In genomic region chr22:50175191-50175461, GRCh38 we compare ENCODE assay signal across 21 cellular contexts. TPM values are rescaled to one million over a fixed set of nuclear protein-coding genes. Genes with fewer than 3 reads are reported as not detected.
A peak's percentile ranks its signal among the peaks of the same experiment; 100 is the strongest.
DNase-seq lines count a peak whose midpoint lies in the region; ATAC-seq and TF ChIP-seq lines count a peak whose summit lies in the region.
"Had no signal": no experiment of that assay in that cellular context is flagged by ENCODE, and none has a peak within 500 bp of the region (broad histone marks: within the 10 kb centered on the region; RNA-seq: fewer than 3 reads in every experiment).

No MANE protein-coding gene starts in this region.

- H3K18ac ChIP-seq in neuronal stem cell (ENCODE audit: low read length), result peak overlapping the region; percentile 38

- H3K4me1 ChIP-seq in cardiac muscle cell (ENCODE audit: low read depth) (peaks cover 24% of the 10 kb centered on the region), right atrium auricular region (peaks cover 0 to 19% of the 10 kb centered on the region in 2 donors), neuronal stem cell (ENCODE audit: control insufficient read depth in 2 of 2, insufficient read depth in 1 of 2, low read depth in 1 of 2, low read length in 2 of 2) (peaks cover 2 to 5% of the 10 kb centered on the region in 2 donors), stomach (peaks cover 5 to 14% (median 9%) of the 10 kb centered on the region in 4 donors)
- H3K4me1 ChIP-seq in CD4-positive, alpha-beta memory T cell (ENCODE audit: insufficient read depth, low read length), result no peaks in the 10 kb centered on the region

- TF ChIP-seq EP300 in stomach (IDR thresholded peaks at IDR 0.05), result no peak

- no peaks in the 10 kb centered on the region for H3K9me3 ChIP-seq in cardiac muscle cell (ENCODE audit: low read depth)
- H3K9me3 ChIP-seq in right atrium auricular region, result no peaks in the 10 kb centered on the region
- peaks cover 0 to 6% of the 10 kb centered on the region in 2 donors for H3K9me3 ChIP-seq in neuronal stem cell (replicated peaks in 1 of 2; ENCODE audit: control insufficient read depth in 2 of 2, insufficient read depth in 1 of 2, low read depth in 1 of 2, low read length in 2 of 2)
- no peaks in the 10 kb centered on the region for H3K9me3 ChIP-seq in CD4-positive, alpha-beta memory T cell (ENCODE audit: control insufficient read depth in 1 of 2, low read length in 2 of 2)
- H3K9me3 ChIP-seq in stomach, result no peaks in the 10 kb centered on the region
- H3K9me3 ChIP-seq: BLaER1 treated with 17β-estradiol and CSF1 and Interleukin-3, amounts not matched to agents 10 nM and 100 nM had no signal

- no peaks in the 10 kb centered on the region for H3K36me3 Mint-ChIP-seq in activated T-cell treated with anti-CD3 and anti-CD28 coated beads, Interleukin-2, amount 50 U/mL, for 4 hours (ENCODE audit: insufficient read depth)
- H3K36me3 Mint-ChIP-seq in activated T-cell treated with anti-CD3 and anti-CD28 coated beads, Interleukin-2, amount 50 U/mL, for 24 hours (ENCODE audit: low read depth), result no peaks in the 10 kb centered on the region
- no peaks in the 10 kb centered on the region for H3K36me3 Mint-ChIP-seq in CD4-positive, alpha-beta memory T cell

- H2AK5ac ChIP-seq in neuronal stem cell (ENCODE audit: low read depth, low read length), result peak overlapping the region; percentile 56

- H3K27ac ChIP-seq in cardiac muscle cell (peak overlapping the region; percentile 86), right atrium auricular region (no peak overlapping the region), neuronal stem cell (replicated peaks; ENCODE audit: low read length) (no peak overlapping the region), stomach (no peak overlapping the region)
- no peak overlapping the region for H3K27ac ChIP-seq in CD4-positive, alpha-beta memory T cell (ENCODE audit: low read depth, low read length)
- H3K27ac ChIP-seq: 22Rv1; BLaER1 treated with 17β-estradiol and CSF1 and Interleukin-3, amounts not matched to agents 10 nM and 100 nM had no signal

- H3K4ac ChIP-seq in neuronal stem cell (ENCODE audit: low read length), result no peak overlapping the region

- ATAC-seq in activated T-cell treated with anti-CD3 and anti-CD28 coated beads, Interleukin-2, amount 50 U/mL, for 4 hours, result no peak

- H4K91ac ChIP-seq in neuronal stem cell (ENCODE audit: low read depth, low read length, poor library complexity), result no peak overlapping the region

- no peak overlapping the region for H3K27ac Mint-ChIP-seq in activated T-cell treated with anti-CD3 and anti-CD28 coated beads, Interleukin-2, amount 50 U/mL, for 24 hours
- no peak overlapping the region for H3K27ac Mint-ChIP-seq in CD4-positive, alpha-beta memory T cell
- H3K27ac Mint-ChIP-seq: B cell; CD14-positive monocyte; CD4-positive, alpha-beta T cell had no signal

- H3K27me3 ChIP-seq in cardiac muscle cell, result no peaks in the 10 kb centered on the region
- H3K27me3 ChIP-seq in right atrium auricular region, result no peaks in the 10 kb centered on the region
- peaks cover 0 to 45% (median 13%) of the 10 kb centered on the region in 3 experiments for H3K27me3 ChIP-seq in neuronal stem cell (ENCODE audit: control insufficient read depth in 3 of 3, insufficient read depth in 3 of 3, low read depth in 1 of 3, low read length in 3 of 3)
- no peaks in the 10 kb centered on the region for H3K27me3 ChIP-seq in CD4-positive, alpha-beta memory T cell (ENCODE audit: insufficient read depth, low read length)
- peaks cover 12 to 96% (median 20%) of the 10 kb centered on the region in 3 donors for H3K27me3 ChIP-seq in stomach

- H4K8ac ChIP-seq in neuronal stem cell (ENCODE audit: low read depth, low read length), result no peak overlapping the region

- H3K23ac ChIP-seq in neuronal stem cell (ENCODE audit: low read depth, low read length, poor library complexity), result no peak overlapping the region

- intact Hi-C loops in CD4-positive, alpha-beta memory T cell (cut with micrococcal nuclease), result no loop called here
- intact Hi-C loops in stomach (cut with DNase I; ENCODE audit: low total_unique reads), result no loop called here

- no peak for TF ChIP-seq POLR2A in stomach (IDR thresholded peaks at IDR 0.05)

- POLR2A ChIA-PET in CD4-positive, alpha-beta memory T cell (lab: Charles Lee; ENCODE audit: partially characterized antibody), result no interaction called here

- H3K36me3 ChIP-seq in cardiac muscle cell (peaks cover 3% of the 10 kb centered on the region), right atrium auricular region (no peaks in the 10 kb centered on the region), neuronal stem cell (replicated peaks in 1 of 2; ENCODE audit: control insufficient read depth in 2 of 2, insufficient read depth in 2 of 2, low read length in 2 of 2) (no peaks in the 10 kb centered on the region), stomach (no peaks in the 10 kb centered on the region)
- no peaks in the 10 kb centered on the region for H3K36me3 ChIP-seq in CD4-positive, alpha-beta memory T cell (ENCODE audit: insufficient read depth, low read length)
- H3K36me3 ChIP-seq: BLaER1 treated with 17β-estradiol and CSF1 and Interleukin-3, amounts not matched to agents 10 nM and 100 nM had no signal

- no peak overlapping the region for H2AFZ ChIP-seq in neuronal stem cell (ENCODE audit: low read length)

- H3K4me2 ChIP-seq in neuronal stem cell (ENCODE audit: insufficient read depth, low read length, poor library complexity, severe bottlenecking), result no peak overlapping the region

- peaks cover 4% of the 10 kb centered on the region for H3K79me1 ChIP-seq in neuronal stem cell (ENCODE audit: low read depth, low read length)

- no peak overlapping the region for H2BK5ac ChIP-seq in neuronal stem cell (ENCODE audit: low read length)

- no peak overlapping the region for H2BK12ac ChIP-seq in neuronal stem cell (ENCODE audit: low read length)

- H3K4me3 Mint-ChIP-seq in activated T-cell treated with anti-CD3 and anti-CD28 coated beads, Interleukin-2, amount 50 U/mL, for 4 hours, result no peak overlapping the region
- no peak overlapping the region for H3K4me3 Mint-ChIP-seq in activated T-cell treated with anti-CD3 and anti-CD28 coated beads, Interleukin-2, amount 50 U/mL, for 24 hours
- H3K4me3 Mint-ChIP-seq in CD4-positive, alpha-beta memory T cell, result no peak overlapping the region
- H3K4me3 Mint-ChIP-seq: B cell; CD4-positive, alpha-beta T cell had no signal

- H2BK120ac ChIP-seq in neuronal stem cell (ENCODE audit: low read depth, low read length), result no peak overlapping the region

- peaks cover 4% of the 10 kb centered on the region for H3K4me1 Mint-ChIP-seq in activated T-cell treated with anti-CD3 and anti-CD28 coated beads, Interleukin-2, amount 50 U/mL, for 4 hours (ENCODE audit: low read depth)
- peaks cover 7% of the 10 kb centered on the region for H3K4me1 Mint-ChIP-seq in activated T-cell treated with anti-CD3 and anti-CD28 coated beads, Interleukin-2, amount 50 U/mL, for 24 hours (ENCODE audit: low read depth)
- peaks cover 0 to 5% (median 3%) of the 10 kb centered on the region in 4 donors for H3K4me1 Mint-ChIP-seq in CD4-positive, alpha-beta memory T cell

- H3K9me3 Mint-ChIP-seq in activated T-cell treated with anti-CD3 and anti-CD28 coated beads, Interleukin-2, amount 50 U/mL, for 4 hours, result no peaks in the 10 kb centered on the region
- H3K9me3 Mint-ChIP-seq in activated T-cell treated with anti-CD3 and anti-CD28 coated beads, Interleukin-2, amount 50 U/mL, for 24 hours, result no peaks in the 10 kb centered on the region
- H3K9me3 Mint-ChIP-seq in CD4-positive, alpha-beta memory T cell, result no peaks in the 10 kb centered on the region
- H3K9me3 Mint-ChIP-seq: CD4-positive, alpha-beta T cell had no signal

- H2BK15ac ChIP-seq in neuronal stem cell (ENCODE audit: low read length), result no peak overlapping the region

- no CpG with 5 or more reads among the region's 6 CpGs for WGBS in neuronal stem cell (ENCODE audit: extremely low coverage in 2 of 2, insufficient read length in 2 of 2, insufficient replicate concordance in 1 of 2), 2 donors
- 87 to 92% (median 88%) methylated on average over 5 to 6 of the region's 6 CpGs for WGBS in stomach, 5 donors

- H3K4me3 ChIP-seq in cardiac muscle cell, result no peak overlapping the region
- no peak overlapping the region for H3K4me3 ChIP-seq in right atrium auricular region
- H3K4me3 ChIP-seq in neuronal stem cell (ENCODE audit: low read length in 2 of 2), result no peak overlapping the region
- H3K4me3 ChIP-seq in CD4-positive, alpha-beta memory T cell (ENCODE audit: low read length in 2 of 2), result no peak overlapping the region
- H3K4me3 ChIP-seq in stomach, result no peak overlapping the region
- H3K4me3 ChIP-seq: BLaER1 treated with 17β-estradiol and CSF1 and Interleukin-3, amounts not matched to agents 10 nM and 100 nM had no signal

- no peak overlapping the region for H3K9ac ChIP-seq in neuronal stem cell (ENCODE audit: low read depth, low read length, poor library complexity)
- H3K9ac ChIP-seq: BLaER1 treated with 17β-estradiol and CSF1 and Interleukin-3, amounts not matched to agents 10 nM and 100 nM had no signal

- peaks cover 21% of the 10 kb centered on the region for H3K27me3 Mint-ChIP-seq in activated T-cell treated with anti-CD3 and anti-CD28 coated beads, Interleukin-2, amount 50 U/mL, for 4 hours (ENCODE audit: low read depth)
- H3K27me3 Mint-ChIP-seq in activated T-cell treated with anti-CD3 and anti-CD28 coated beads, Interleukin-2, amount 50 U/mL, for 24 hours, result peaks cover 43% of the 10 kb centered on the region
- peaks cover 12 to 14% of the 10 kb centered on the region in 2 donors for H3K27me3 Mint-ChIP-seq in CD4-positive, alpha-beta memory T cell

- CTCF ChIA-PET in CD4-positive, alpha-beta memory T cell (lab: Charles Lee; ENCODE audit: partially characterized antibody), result no interaction called here

- DNase-seq in activated T-cell treated with anti-CD3 and anti-CD28 coated beads, Interleukin-2, amount 50 U/mL, for 4 hours, result peak; percentile 1
- no peak for DNase-seq in activated T-cell treated with anti-CD3 and anti-CD28 coated beads, Interleukin-2, amount 50 U/mL, for 24 hours
- no peak for DNase-seq in cardiac muscle cell (ENCODE audit: low read depth in 1 of 2, low spot score in 1 of 2)
- DNase-seq in right atrium auricular region (ENCODE audit: low spot score), result no peak
- no peak for DNase-seq in neuronal stem cell (ENCODE audit: low spot score)
- DNase-seq in NCI-H82 treated with DMSO at 0.1 percent for 48 hours (lab: John Stamatoyannopoulos, UW; ENCODE audit: unreplicated experiment), result no peak
- DNase-seq in CD4-positive, alpha-beta memory T cell, result no peak
- DNase-seq in stomach, result no peak
- DNase-seq: Calu3, COR-L47, DMS53, DMS79 treated with DMSO at 0.1 percent for 48 hours, GF-D8, GOT3, H7, HCEC 1CT had no signal

- H3K14ac ChIP-seq in neuronal stem cell (ENCODE audit: low read length), result peak overlapping the region; percentile 89

- TF ChIP-seq CTCF in cardiac muscle cell (IDR thresholded peaks at IDR 0.05; ENCODE audit: low read depth, low read length) (no peak), right atrium auricular region (IDR thresholded peaks at IDR 0.05) (no peak), stomach (IDR thresholded peaks at IDR 0.05) (no peak)

RNA-seq across cellular contexts. Expression of gene PANX2, which starts 4.6 kb away (rescaled TPM):
- total RNA-seq in activated T-cell treated with anti-CD3 and anti-CD28 coated beads, Interleukin-2, amount 50 U/mL, for 4 hours, result 1 to 10 TPM; 1.1 to 2.9 (median 1.4) TPM
- total RNA-seq in cardiac muscle cell (22.1 and 30.9 TPM in 2 replicates), right atrium auricular region (1 to 10 TPM in 1 of 2 donors, under 1 TPM in 1; 0.67 to 1.7 TPM), stomach (1 to 10 TPM in 2 of 5 donors, under 1 TPM in 1, not detected in 2; 0.29 to 1.8 (median 1.6) TPM)
- polyA plus RNA-seq in cardiac muscle cell (6.9 and 9.5 TPM in 2 replicates), stomach (1 to 10 TPM in 1 of 3 donors, under 1 TPM in 1, not detected in 1; 0.25 to 1.1 TPM)
- 3.0 TPM for polyA plus RNA-seq in neuronal stem cell (2013, experiment 1 of 2)
- polyA plus RNA-seq in neuronal stem cell (2013, experiment 2 of 2), result 3.1 TPM
- total RNA-seq in CD4-positive, alpha-beta memory T cell, result not detected
- polyA plus RNA-seq in CD4-positive, alpha-beta memory T cell, result not detected

RNA-seq across cellular contexts. Expression of gene TRABD, which starts 10.6 kb away (rescaled TPM):
- 10 to 100 TPM; 91.3 to 95.0 (median 93.4) TPM for total RNA-seq in activated T-cell treated with anti-CD3 and anti-CD28 coated beads, Interleukin-2, amount 50 U/mL, for 4 hours
- total RNA-seq in cardiac muscle cell (38.3 and 50.7 TPM in 2 replicates), right atrium auricular region (10 to 100 TPM; 12.3 to 20.0 TPM), stomach (100 to 1,000 TPM in 2 of 5 donors, 10 to 100 TPM in 3; 13.2 to 245 (median 56.7) TPM)
- polyA plus RNA-seq in cardiac muscle cell (59.6 and 72.3 TPM in 2 replicates), stomach (10 to 100 TPM; 41.4 to 46.4 (median 45.5) TPM)
- 34.5 TPM for polyA plus RNA-seq in neuronal stem cell (2013, experiment 1 of 2)
- 33.8 TPM for polyA plus RNA-seq in neuronal stem cell (2013, experiment 2 of 2)
- total RNA-seq in CD4-positive, alpha-beta memory T cell, result 100 to 1,000 TPM; 124 to 126 TPM
- polyA plus RNA-seq in CD4-positive, alpha-beta memory T cell, result 10 to 100 TPM; 51.5 to 61.4 TPM

RNA-seq across cellular contexts. Expression of gene SELENOO, which starts 25.7 kb away (rescaled TPM):
- 10 to 100 TPM; 24.4 to 27.9 (median 26.9) TPM for total RNA-seq in activated T-cell treated with anti-CD3 and anti-CD28 coated beads, Interleukin-2, amount 50 U/mL, for 4 hours
- 39.4 and 54.5 TPM in 2 replicates for total RNA-seq in cardiac muscle cell
- polyA plus RNA-seq in cardiac muscle cell, result 29.8 and 30.2 TPM in 2 replicates
- total RNA-seq in right atrium auricular region, result 10 to 100 TPM; 18.0 to 20.0 TPM
- polyA plus RNA-seq in neuronal stem cell (2013, experiment 1 of 2), result 11.5 TPM
- polyA plus RNA-seq in neuronal stem cell (2013, experiment 2 of 2), result 11.4 TPM
- total RNA-seq in CD4-positive, alpha-beta memory T cell, result 10 to 100 TPM; 33.8 to 34.8 TPM
- 1 to 10 TPM; 2.0 to 6.6 TPM for polyA plus RNA-seq in CD4-positive, alpha-beta memory T cell
- 100 to 1,000 TPM in 1 of 5 donors, 10 to 100 TPM in 4; 10.1 to 185 (median 57.2) TPM for total RNA-seq in stomach
- 10 to 100 TPM; 30.9 to 37.5 (median 33.1) TPM for polyA plus RNA-seq in stomach
